8 cellular contexts compared by ENCODE assay signal in genomic region chr17:56833812-56834379, GRCh38. TPM values are rescaled to one million over a fixed set of nuclear protein-coding genes. Genes with fewer than 3 reads are reported as not detected.
DNase-seq lines count a peak whose midpoint lies in the region; ATAC-seq and TF ChIP-seq lines count a peak whose summit lies in the region.

A gene with protein sequence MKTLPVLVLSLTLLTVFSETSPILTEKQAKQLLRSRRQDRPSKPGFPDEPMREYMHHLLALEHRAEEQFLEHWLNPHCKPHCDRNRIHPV (minus strand): TSS chr17:56833920. CDS start chr17:56815810, 18,110 bp downstream.
Gene DGKE (plus strand): TSS chr17:56834151. CDS start chr17:56834796, 645 bp downstream.

- BruUV-seq in Caco-2 (replicated peaks; lab: Mats Ljungman, UMichigan), result no TSS peak

- CTCF ChIA-PET in Caco-2 (lab: Charles Lee), result interaction anchor here (0.6 to 4.7 kb wide), 5 partner anchors 14 to 240 kb away, joined by 3 to 37 read pairs (median 3); partner anchors contain the start of gene NOG

- POLR2A ChIA-PET in Caco-2 (lab: Charles Lee), result interaction anchor here (0.5 to 2.3 kb wide), 3 partner anchors 80 to 251 kb away, joined by 3 to 11 read pairs (median 3); partner anchors contain the start of gene TRIM25

- DNase-seq in Caco-2 (peak; percentile 98 to 99), HT1080 (ENCODE audit: low read depth) (peak; percentile 87), endothelial cell (ENCODE audit: low spot score) (peak; percentile 97), middle frontal gyrus (ENCODE audit: extremely low spot score, low spot score) (peak; percentile 86)
- peak; percentile 98 for DNase-seq in NK-92 treated with Interleukin-12 subunit alpha and Interleukin-12 subunit beta, amount 100 ng/mL, for 24 hours (lab: John Stamatoyannopoulos, UW)
- DNase-seq in activated CD8-positive, alpha-beta memory T cell treated with anti-CD3 and anti-CD28 coated beads, Interleukin-2, amount 50 U/mL, for 4 hours, result peak; percentile 99
- peak; percentile 98 to 99 for DNase-seq in stimulated activated CD8-positive, alpha-beta memory T cell treated with anti-CD3 and anti-CD28 coated beads, Interleukin-2, amount 100 ng/mL, for 1 hour (ENCODE audit: low read depth in 2 of 2)

- H3K36me3 Mint-ChIP-seq in Caco-2 (ENCODE audit: insufficient read depth, unreplicated experiment) (peaks cover 25% of the 10 kb centered on the region), endothelial cell (ENCODE audit: low read depth, unreplicated experiment) (no peaks in the 10 kb centered on the region)

- no peaks in the 10 kb centered on the region for H3K9me3 Mint-ChIP-seq in Caco-2 (ENCODE audit: unreplicated experiment)
- H3K9me3 Mint-ChIP-seq in endothelial cell (ENCODE audit: unreplicated experiment), result no peaks in the 10 kb centered on the region

- ATAC-seq in GM21381 (IDR thresholded peaks at IDR 0.05; ENCODE audit: unreplicated experiment), result peak; percentile 64

- no peaks in the 10 kb centered on the region for H3K27me3 ChIP-seq in Caco-2 (replicated peaks; ENCODE audit: control insufficient read depth, insufficient read depth, low read length)

- H3K4me3 ChIP-seq in Caco-2 (ENCODE audit: low read depth, low read length), result peak within 1 kb of the TSS; percentile 79

- no peaks in the 10 kb centered on the region for H3K9me3 ChIP-seq in Caco-2

- peaks cover 6% of the 10 kb centered on the region for H3K4me1 ChIP-seq in Caco-2

- no peak for TF ChIP-seq CTCF in Caco-2 (IDR thresholded peaks at IDR 0.05; ENCODE audit: insufficient read depth in 1 of 2, low read depth in 1 of 2, low read length in 1 of 2, severe bottlenecking in 1 of 2, unreplicated experiment in 1 of 2)
- no peak for TF ChIP-seq CTCF in endothelial cell (IDR thresholded peaks at IDR 0.05; ENCODE audit: unreplicated experiment)

- intact Hi-C loops in Caco-2 (cut with micrococcal nuclease; ENCODE audit: unreplicated experiment), result loop anchor here (1.0 to 10.0 kb wide), 3 partner anchors 15 to 251 kb away; partner anchors contain the start of genes AKAP1 and TRIM25

- H3K27ac Mint-ChIP-seq in Caco-2 (ENCODE audit: unreplicated experiment) (peak within 1 kb of the TSS; percentile 75), endothelial cell (ENCODE audit: unreplicated experiment) (peak within 1 kb of the TSS; percentile 22)

- H3K4me3 Mint-ChIP-seq in Caco-2 (ENCODE audit: unreplicated experiment) (peak within 1 kb of the TSS; percentile 84), endothelial cell (ENCODE audit: unreplicated experiment) (peak within 1 kb of the TSS; percentile 87)

- no peaks in the 10 kb centered on the region for H3K36me3 ChIP-seq in Caco-2 (ENCODE audit: control insufficient read depth, insufficient read depth, low read length)

- H3K4me1 Mint-ChIP-seq in Caco-2 (ENCODE audit: low read depth, unreplicated experiment) (peaks cover 34% of the 10 kb centered on the region), endothelial cell (ENCODE audit: unreplicated experiment) (peaks cover 12% of the 10 kb centered on the region)

- H3K27me3 Mint-ChIP-seq in Caco-2 (ENCODE audit: insufficient read depth, unreplicated experiment) (no peaks in the 10 kb centered on the region), endothelial cell (ENCODE audit: unreplicated experiment) (peaks cover 8% of the 10 kb centered on the region)

RNA-seq across cellular contexts. Expression of the first gene that starts in this region (rescaled TPM):
- 2.9 and 4.6 TPM in 2 replicates for total RNA-seq in Caco-2 (2022)
- 1.3 and 1.6 TPM in 2 replicates for total RNA-seq in HT1080 (2014; rRNA removed; shearing (Covaris generic))
- 0.46 and 1.4 TPM in 2 replicates for polyA plus RNA-seq in HT1080 (2015; cell fraction: cytosol; rRNA removed)
- 0.79 and 2.3 TPM in 2 replicates for polyA plus RNA-seq in HT1080 (2015; cell fraction: nucleus; rRNA removed)
- total RNA-seq in endothelial cell (ENCODE audit: unreplicated experiment), result 1.7 TPM

RNA-seq across cellular contexts. Expression of gene DGKE, which starts in this region (rescaled TPM):
- 15.5 and 17.6 TPM in 2 replicates for total RNA-seq in Caco-2 (2022)
- total RNA-seq in HT1080 (2014; rRNA removed; shearing (Covaris generic)), result 5.4 and 6.1 TPM in 2 replicates
- polyA plus RNA-seq in HT1080 (2015; cell fraction: cytosol; rRNA removed), result 3.0 and 3.2 TPM in 2 replicates
- 10.6 and 16.4 TPM in 2 replicates for polyA plus RNA-seq in HT1080 (2015; cell fraction: nucleus; rRNA removed)
- 3.3 TPM for total RNA-seq in endothelial cell (ENCODE audit: unreplicated experiment)

Comparison
In these comparisons a context has a peak if more than half of its experiments do, and no peak if none do; other contexts are left out.
1. Peak in every context shown above with its lines: DNase-seq, ATAC-seq and H3K4me3 ChIP-seq.